29 cellular contexts compared by ENCODE assay signal in genomic region chr3:39550343-39550742, GRCh38.
"Had no signal": no experiment of that assay in that cellular context is flagged by ENCODE, and none has a peak within 500 bp of the region (broad histone marks: within the 10 kb centered on the region; RNA-seq: fewer than 3 reads in every experiment).

No MANE protein-coding gene starts in this region.

- DNase-seq: activated CD4-positive, alpha-beta memory T cell treated with anti-CD3 and anti-CD28 coated beads for 36 hours; activated CD4-positive, alpha-beta T cell treated with anti-CD3 and anti-CD28 coated beads, Interleukin-2, amount 10 ng/mL, durations not matched to agents 7 days and 5 days; activated CD4-positive, CD25-positive, alpha-beta regulatory T cell; activated CD8-positive, alpha-beta memory T cell treated with anti-CD3 and anti-CD28 coated beads for 24 hours; activated gamma-delta T cell treated with Interleukin-2 at 50 U/mL for 16 hours; activated naive CD4-positive, alpha-beta T cell treated with anti-CD3 and anti-CD28 coated beads, Interleukin-2, amount 10 ng/mL, durations not matched to agents 7 days and 5 days; activated naive CD8-positive, alpha-beta T cell treated with anti-CD3 and anti-CD28 coated beads for 36 hours; activated T-cell treated with anti-CD3 and anti-CD28 coated beads for 4 hours; activated T-cell treated with anti-CD3 and anti-CD28 coated beads, Interleukin-2, amount 50 U/mL, for 48 hours; brain microvascular endothelial cell; MV-4-11; NCI-H1092 treated with DMSO at 0.1 percent for 48 hours; NCI-H1417 treated with DMSO at 0.1 percent for 48 hours; NCI-H1694; NCI-H2029; NCI-H2107; NCI-H446; NCI-H524 treated with DMSO at 0.1 percent for 48 hours; Peyer's patch; Right ventricle myocardium superior; SJCRH30; T-cell; T-helper 2 cell; T1000 had no signal

- H3K9me3 ChIP-seq: Peyer's patch, SJCRH30 had no signal

- ATAC-seq: activated T-helper 17 cell treated with anti-CD3 and anti-CD28 coated beads, Interleukin-2, amount 50 U/mL, for 72 hours; T-cell had no signal

- H3K4me3 ChIP-seq: cardiac muscle cell, Peyer's patch, SJCRH30 had no signal

- H3K27me3 ChIP-seq: brain microvascular endothelial cell, cardiac muscle cell, Peyer's patch, SJCRH30 had no signal

- H3K27ac ChIP-seq: brain microvascular endothelial cell, cardiac muscle cell, Peyer's patch, RWPE1, SJCRH30, VCaP had no signal

- FAIRE-seq: TTC549 had no signal

- H3K4me1 ChIP-seq: Peyer's patch, SJCRH30 had no signal

- H3K36me3 ChIP-seq: brain microvascular endothelial cell, cardiac muscle cell, Peyer's patch, SJCRH30 had no signal
